25 cellular contexts compared by ENCODE assay signal in the genomic region with DNA sequence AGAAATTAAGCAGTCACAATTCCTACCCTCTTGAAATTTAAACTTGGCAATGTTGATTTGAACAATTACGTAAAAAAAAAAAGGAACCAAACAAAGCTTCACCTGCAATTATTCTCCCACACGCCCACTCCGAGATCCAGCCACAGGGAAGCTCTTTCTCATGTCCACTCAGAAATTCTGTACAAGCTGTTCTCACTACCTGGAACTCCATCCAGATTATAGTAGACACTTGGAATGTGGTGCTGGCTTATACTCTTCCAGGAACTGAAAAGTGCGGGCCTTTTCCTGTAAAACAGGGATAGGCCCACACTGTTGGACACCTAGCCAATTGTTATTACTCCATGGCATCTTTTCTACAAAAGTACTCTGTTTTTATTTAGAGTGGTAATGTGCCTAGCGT. TPM values are rescaled to one million over a fixed set of nuclear protein-coding genes. Genes with fewer than 3 reads are reported as not detected.
DNase-seq lines count a peak whose midpoint lies in the region; ATAC-seq and TF ChIP-seq lines count a peak whose summit lies in the region.
"Had no signal": no experiment of that assay in that cellular context is flagged by ENCODE, and none has a peak within 500 bp of the region (broad histone marks: within the 10 kb centered on the region; RNA-seq: fewer than 3 reads in every experiment).

No MANE protein-coding gene starts in this region.

- peak overlapping the region; percentile 32; the same call in 1 of the 2 replicates for H2AFZ ChIP-seq in GM23248

- peaks cover 10% of the 10 kb centered on the region for H3K4me1 ChIP-seq in GM23248 (ENCODE audit: insufficient read depth)
- peaks cover 12% of the 10 kb centered on the region for H3K4me1 ChIP-seq in psoas muscle
- H3K4me1 ChIP-seq: uterus had no signal

- H3K9me2 ChIP-seq in GM23248 (ENCODE audit: insufficient read depth) = no peaks in the 10 kb centered on the region

- peaks cover 0 to 11% (median 8%) of the 10 kb centered on the region in 5 experiments for H3K9me3 Mint-ChIP-seq in brain
- H3K9me3 Mint-ChIP-seq: activated CD4-positive, alpha-beta T cell treated with anti-CD3 and anti-CD28 coated beads, Interleukin-2, amount 10 ng/mL, durations not matched to agents 7 days and 5 days; activated T-helper 1 cell treated with anti-CD3 and anti-CD28 coated beads, Interleukin-12 subunit alpha, Interleukin-12 subunit beta, Interleukin-2, Interleukin-4 antibody, amounts not matched to agents 30 ng/mL and 10 ng/mL and 1 ng/mL, durations not matched to agents 14 hours and 24 hours and 36 hours had no signal

- H3K27me3 ChIP-seq in GM23248 (replicated peaks; ENCODE audit: insufficient read depth) = no peaks in the 10 kb centered on the region
- no peaks in the 10 kb centered on the region for H3K27me3 ChIP-seq in psoas muscle (ENCODE audit: insufficient read depth in 3 of 3, low read length in 2 of 3)
- H3K27me3 ChIP-seq in H7 (ENCODE audit: control insufficient read depth, insufficient read depth, low read length) = no peaks in the 10 kb centered on the region
- H3K27me3 ChIP-seq: uterus had no signal

- peaks cover 4% of the 10 kb centered on the region for H3K27me3 Mint-ChIP-seq in brain

- ATAC-seq in left cardiac atrium (peak; percentile 21 to 35), psoas muscle (peak; percentile 26 to 78 (median 57)), GM21526 (IDR thresholded peaks at IDR 0.05; ENCODE audit: low FRiP score, unreplicated experiment) (no peak)
- ATAC-seq: HCT116, mucosa of descending colon had no signal

- no peak overlapping the region for H3K4me2 ChIP-seq in GM23248 (ENCODE audit: unreplicated experiment)

- no peak overlapping the region for H3K27ac ChIP-seq in GM23248
- H3K27ac ChIP-seq in psoas muscle = peak overlapping the region; percentile 86
- H3K27ac ChIP-seq: VCaP had no signal

- H3K36me3 Mint-ChIP-seq in brain = no peaks in the 10 kb centered on the region

- H3K79me2 ChIP-seq in GM23248 (ENCODE audit: insufficient read depth) = no peaks in the 10 kb centered on the region

- H3K9me3 ChIP-seq in GM23248 (ENCODE audit: low read depth) (no peaks in the 10 kb centered on the region), psoas muscle (no peaks in the 10 kb centered on the region)
- H3K9me3 ChIP-seq: Caco-2, mucosa of descending colon, uterus had no signal

- H4K20me1 ChIP-seq in GM23248 (ENCODE audit: insufficient read depth) = no peaks in the 10 kb centered on the region

- H3K4me3 ChIP-seq in GM23248 = no peak overlapping the region
- no peak overlapping the region for H3K4me3 ChIP-seq in psoas muscle
- no peak overlapping the region for H3K4me3 ChIP-seq in H7 (ENCODE audit: insufficient read depth, low read depth, low read length)
- H3K4me3 ChIP-seq: mucosa of descending colon, uterus had no signal

- in situ Hi-C loops in GM23248 (cut with MboI) = loop anchor here (25.0 kb wide), 1 partner anchor 219 kb away; no protein-coding TSS in a partner anchor

- H3K27ac Mint-ChIP-seq in brain = peak overlapping the region in 4 of 5 experiments; percentile 82 to 94 (median 92)
- H3K27ac Mint-ChIP-seq: activated T-helper 1 cell treated with anti-CD3 and anti-CD28 coated beads, Interleukin-12 subunit alpha, Interleukin-12 subunit beta, Interleukin-2, Interleukin-4 antibody, amounts not matched to agents 30 ng/mL and 10 ng/mL and 1 ng/mL, durations not matched to agents 14 hours and 24 hours and 36 hours had no signal

- peaks cover 13% of the 10 kb centered on the region for H3F3A ChIP-seq in GM23248 (ENCODE audit: insufficient read depth)

- H3K4me3 Mint-ChIP-seq in brain = no peak overlapping the region
- H3K4me3 Mint-ChIP-seq: activated CD4-positive, alpha-beta T cell treated with anti-CD3 and anti-CD28 coated beads, Interleukin-2, amount 10 ng/mL, durations not matched to agents 7 days and 5 days; activated T-helper 1 cell treated with anti-CD3 and anti-CD28 coated beads, Interleukin-12 subunit alpha, Interleukin-12 subunit beta, Interleukin-2, Interleukin-4 antibody, amounts not matched to agents 30 ng/mL and 10 ng/mL and 1 ng/mL, durations not matched to agents 14 hours and 24 hours and 36 hours had no signal

- WGBS in GM23248 (ENCODE audit: low coverage in 1 of 2, low lambda C conversion rate in 2 of 2, missing lambda C conversion rate in 2 of 2), 2 experiments = 51 to 55% methylated on average over 5 of the region's 5 CpGs
- 25 to 35% (median 34%) methylated on average over 5 of the region's 5 CpGs for WGBS in psoas muscle, 3 donors

- DNase-seq in GM23248 = no peak
- DNase-seq in left cardiac atrium = no peak
- no peak for DNase-seq in psoas muscle
- no peak for DNase-seq in H7
- DNase-seq in HuH-7.5 (ENCODE audit: low spot score) = no peak
- no peak for DNase-seq in COLO829 (ENCODE audit: low spot score)
- DNase-seq: activated CD4-positive, alpha-beta T cell treated with anti-CD3 and anti-CD28 coated beads, Interleukin-2, amount 10 ng/mL, durations not matched to agents 7 days and 5 days; activated naive CD4-positive, alpha-beta T cell treated with anti-CD3 and anti-CD28 coated beads, Interleukin-2, amount 50 U/mL, for 16 hours; aorta; Caco-2; cerebellar nuclear complex; effector memory CD4-positive, alpha-beta T cell; MM.1S; mucosa of descending colon; NCI-H1417 treated with DMSO at 0.1 percent for 48 hours; NCI-H524 treated with DMSO at 0.1 percent for 48 hours; RPMI8226; stimulated activated CD4-positive, alpha-beta T cell treated with anti-CD3 and anti-CD28 coated beads, Interleukin-15, amount 100 ng/mL, for 24 hours; stimulated activated CD8-positive, alpha-beta memory T cell treated with anti-CD3 and anti-CD28 coated beads, Interleukin-4, amount 100 ng/mL, for 48 hours; uterus had no signal

- H3K36me3 ChIP-seq in GM23248 (ENCODE audit: low read depth) = no peaks in the 10 kb centered on the region
- no peaks in the 10 kb centered on the region for H3K36me3 ChIP-seq in psoas muscle (ENCODE audit: insufficient read depth in 1 of 2, low read depth in 1 of 2)
- H3K36me3 ChIP-seq in H7 (replicated peaks; ENCODE audit: control insufficient read depth, insufficient read depth, low read length) = no peaks in the 10 kb centered on the region
- H3K36me3 ChIP-seq: uterus had no signal

- TF ChIP-seq CTCF in brain (conservative IDR thresholded peaks at IDR 0.05) = no peak
- no peak for TF ChIP-seq CTCF in psoas muscle (IDR thresholded peaks at IDR 0.05)

- peaks cover 26% of the 10 kb centered on the region for H3K4me1 Mint-ChIP-seq in brain
- H3K4me1 Mint-ChIP-seq: activated CD4-positive, alpha-beta T cell treated with anti-CD3 and anti-CD28 coated beads, Interleukin-2, amount 10 ng/mL, durations not matched to agents 7 days and 5 days had no signal

- H3K9ac ChIP-seq in GM23248 = no peak overlapping the region

- intact Hi-C loops in left cardiac atrium (cut with DNase I) (no loop called here), psoas muscle (cut with DNase I) (no loop called here)

RNA-seq across cellular contexts. Expression of gene TOMM7, which starts 20.3 kb away (rescaled TPM):
- 84.1 and 132 TPM in 2 replicates for total RNA-seq in GM23248 (2014; rRNA removed; shearing (Covaris generic))
- polyA plus RNA-seq in GM23248 (2016; fragmentation: Nextera tagmentation; extraction: Ambion mirVana) = 376 and 408 TPM in 2 replicates
- polyA plus RNA-seq in brain (ENCODE audit: insufficient read depth, low read depth, low replicate concordance) = 836 TPM
- total RNA-seq in left cardiac atrium = 100 to 1,000 TPM; 365 to 444 TPM
- total RNA-seq in psoas muscle = 100 to 1,000 TPM; 465 to 704 (median 639) TPM
- 100 to 1,000 TPM; 401 to 791 (median 735) TPM for polyA plus RNA-seq in psoas muscle
- total RNA-seq in H7 (2014; rRNA removed; shearing (Covaris generic)) = 437 and 485 TPM in 2 replicates
